8 cellular contexts compared by ENCODE assay signal in the genomic region with DNA sequence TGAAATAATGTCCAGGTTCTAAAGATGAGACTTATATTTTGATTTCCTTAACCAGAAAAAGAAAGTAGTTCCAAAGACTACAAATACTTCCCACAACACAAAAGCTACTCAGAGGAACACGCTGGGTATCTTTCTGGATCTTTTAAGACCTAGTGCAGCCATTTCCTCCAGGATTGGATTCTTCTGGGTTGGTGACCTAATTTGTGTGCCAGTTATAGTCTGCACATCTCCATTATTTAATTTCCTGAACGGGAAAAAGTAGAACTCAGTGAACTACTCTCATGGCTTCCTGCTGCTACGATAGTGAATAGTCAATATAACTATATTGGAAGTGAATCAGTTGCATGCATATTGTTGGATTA. TPM values are rescaled to one million over a fixed set of nuclear protein-coding genes. Genes with fewer than 3 reads are reported as not detected.
DNase-seq lines count a peak whose midpoint lies in the region; ATAC-seq and TF ChIP-seq lines count a peak whose summit lies in the region.

No MANE protein-coding gene starts in this region.

- no peak for ATAC-seq in natural killer cell treated with Interleukin-12 subunit alpha and Interleukin-12 subunit beta and Interleukin-15 and Interleukin-18, amount 100 ng/mL, for 72 hours

- TF ChIP-seq POLR2A in lower leg skin (IDR thresholded peaks at IDR 0.05): no peak

- H3K27ac ChIP-seq in colonic mucosa: peak overlapping the region; percentile 100

- no peak for TF ChIP-seq CTCF in AG10803 (conservative IDR thresholded peaks at IDR 0.05; ENCODE audit: low read length)
- TF ChIP-seq CTCF in colonic mucosa (IDR thresholded peaks at IDR 0.05): no peak
- TF ChIP-seq CTCF in lower leg skin (IDR thresholded peaks at IDR 0.05): no peak

- intact Hi-C loops in colonic mucosa (cut with DNase I) (loop anchor here (10.0 kb wide), 1 partner anchor 198 kb away; a partner anchor contains a TSS), lower leg skin (cut with DNase I; ENCODE audit: low total_unique reads) (no loop called here)

- DNase-seq in AG10803 (ENCODE audit: low read depth) (no peak), LHCN-M2 (ENCODE audit: low read depth) (peak; percentile 30), colonic mucosa (no peak), HPDE6-E6E7 (ENCODE audit: extremely low spot score) (no peak), anterior cingulate cortex (lab: John Stamatoyannopoulos, UW) (no peak), lower leg skin (ENCODE audit: low spot score in 2 of 2) (no peak), cortex of kidney (lab: John Stamatoyannopoulos, UW) (no peak)
- no peak for DNase-seq in natural killer cell treated with Interleukin-12 subunit alpha and Interleukin-12 subunit beta and Interleukin-15 and Interleukin-18, amount 100 ng/mL, for 72 hours (ENCODE audit: low spot score)

- H3K4me3 Mint-ChIP-seq in natural killer cell treated with Interleukin-12 subunit alpha and Interleukin-12 subunit beta and Interleukin-15 and Interleukin-18, amount 100 ng/mL, for 72 hours: peak overlapping the region; percentile 93

- no peaks in the 10 kb centered on the region for H3K9me3 ChIP-seq in colonic mucosa

- H3K9ac ChIP-seq in colonic mucosa (ENCODE audit: low read depth in 2 of 2, low read length in 2 of 2): peak overlapping the region in 1 of 2 donors; percentile 98

- peak overlapping the region; percentile 84 to 88 for H3K27ac Mint-ChIP-seq in natural killer cell treated with Interleukin-12 subunit alpha and Interleukin-12 subunit beta and Interleukin-15 and Interleukin-18, amount 100 ng/mL, for 72 hours

- peaks cover 5% of the 10 kb centered on the region for H3K36me3 Mint-ChIP-seq in natural killer cell treated with Interleukin-12 subunit alpha and Interleukin-12 subunit beta and Interleukin-15 and Interleukin-18, amount 100 ng/mL, for 72 hours

- H3K9me3 Mint-ChIP-seq in natural killer cell treated with Interleukin-12 subunit alpha and Interleukin-12 subunit beta and Interleukin-15 and Interleukin-18, amount 100 ng/mL, for 72 hours: no peaks in the 10 kb centered on the region

- H3K27me3 Mint-ChIP-seq in natural killer cell treated with Interleukin-12 subunit alpha and Interleukin-12 subunit beta and Interleukin-15 and Interleukin-18, amount 100 ng/mL, for 72 hours: no peaks in the 10 kb centered on the region

- 6 to 15% methylated on average over 3 of the region's 3 CpGs for WGBS in lower leg skin, 2 donors

- peak overlapping the region; percentile 88 for H3K4me3 ChIP-seq in AG10803 (ENCODE audit: low read length)
- peak overlapping the region; percentile 88 for H3K4me3 ChIP-seq in colonic mucosa
- no peak overlapping the region for H3K4me3 ChIP-seq in lower leg skin (ENCODE audit: low read depth, poor library complexity, severe bottlenecking)

- no peaks in the 10 kb centered on the region for H3K27me3 ChIP-seq in colonic mucosa

- H3K4me1 ChIP-seq in colonic mucosa: peaks cover 10% of the 10 kb centered on the region

- H3K36me3 ChIP-seq in colonic mucosa: no peaks in the 10 kb centered on the region

- peaks cover 21 to 34% of the 10 kb centered on the region in 2 donors for H3K4me1 Mint-ChIP-seq in natural killer cell treated with Interleukin-12 subunit alpha and Interleukin-12 subunit beta and Interleukin-15 and Interleukin-18, amount 100 ng/mL, for 72 hours (ENCODE audit: low read depth in 2 of 2)

RNA-seq across cellular contexts. Expression of a gene that starts 1.5 kb away (rescaled TPM):
- total RNA-seq in LHCN-M2 (2014; rRNA removed): 27.4 and 31.6 TPM in 2 replicates
- 10.2 TPM for polyA plus RNA-seq in LHCN-M2 (2012)
- 10 to 100 TPM; 56.7 to 71.2 TPM for total RNA-seq in colonic mucosa
- total RNA-seq in natural killer cell treated with Interleukin-12 subunit alpha and Interleukin-12 subunit beta and Interleukin-15 and Interleukin-18, amount 100 ng/mL, for 72 hours: 10 to 100 TPM in 1 of 2 donors, 1 to 10 TPM in 1; 8.0 to 13.2 TPM
- total RNA-seq in lower leg skin: 10 to 100 TPM; 21.5 to 27.0 (median 24.7) TPM
